In the genomic region with DNA sequence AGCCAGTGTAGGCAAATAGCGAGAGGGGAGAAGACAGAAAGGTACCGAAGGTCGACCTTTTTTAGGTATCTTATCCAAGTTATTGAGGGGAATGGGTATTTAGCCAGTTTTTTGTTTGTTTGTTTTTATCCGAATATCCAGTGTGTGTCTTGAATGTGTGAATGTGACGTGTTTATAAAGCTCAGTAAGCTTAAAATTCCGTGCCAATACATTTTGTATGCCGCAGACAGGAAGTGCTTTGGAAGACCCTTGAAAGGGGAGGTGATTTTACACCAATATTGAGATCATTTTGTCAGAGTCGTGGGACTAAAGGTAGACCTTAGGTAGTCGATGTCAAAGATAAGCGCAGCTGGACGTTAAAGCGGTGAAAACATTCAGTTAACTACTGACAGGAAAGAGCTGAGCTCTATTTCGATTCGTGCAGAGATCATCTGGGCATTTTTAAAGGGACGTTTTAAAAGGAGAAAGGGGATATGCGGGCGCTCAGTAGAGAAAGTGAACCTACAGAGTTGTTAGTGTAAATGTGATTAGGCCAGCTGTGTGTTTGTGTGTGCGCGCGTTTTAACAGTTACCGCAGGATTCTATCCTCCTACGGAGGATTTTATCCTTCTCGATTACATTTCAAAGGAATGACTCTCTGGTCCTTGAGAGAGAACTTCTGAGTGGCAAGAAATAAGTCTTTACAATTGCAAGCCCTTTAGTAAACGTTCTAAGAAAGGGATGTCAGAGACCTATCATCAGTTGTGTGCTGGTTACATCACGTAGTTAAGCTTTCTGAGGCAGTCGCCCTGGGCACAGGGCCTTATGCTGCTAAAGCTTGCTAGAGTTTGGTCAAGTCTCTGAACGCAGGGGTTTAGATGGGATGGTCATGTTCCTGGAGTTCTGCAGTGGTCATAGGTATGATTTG, we compare ENCODE assay signal across 8 cellular contexts. TPM values are rescaled to one million over a fixed set of nuclear protein-coding genes. Genes with fewer than 3 reads are reported as not detected.
DNase-seq lines count a peak whose midpoint lies in the region; ATAC-seq, FAIRE-seq and TF ChIP-seq lines count a peak whose summit lies in the region.

No MANE protein-coding gene starts in this region.

- H3K27ac ChIP-seq in CD8-positive, alpha-beta memory T cell (ENCODE audit: low read depth, low read length): peak overlapping the region; percentile 76
- H3K27ac ChIP-seq in OCI-LY7 (ENCODE audit: low read depth, low read length, poor library complexity, severe bottlenecking): peak overlapping the region; percentile 17
- peak overlapping the region; percentile 88 for H3K27ac ChIP-seq in endothelial cell of umbilical vein (ENCODE audit: insufficient read depth, low read depth, low read length)
- H3K27ac ChIP-seq in muscle layer of duodenum (ENCODE audit: low read length): peak overlapping the region; percentile 83

- H4K20me1 ChIP-seq in OCI-LY7 (ENCODE audit: insufficient read depth, low read length) (peaks cover 25% of the 10 kb centered on the region), endothelial cell of umbilical vein (replicated peaks; ENCODE audit: control insufficient read depth, extremely low read depth, insufficient read depth, low read length) (no peaks in the 10 kb centered on the region)

- ATAC-seq in GM19463 (IDR thresholded peaks at IDR 0.05; ENCODE audit: unreplicated experiment) (no peak), GM21447 (IDR thresholded peaks at IDR 0.05; ENCODE audit: unreplicated experiment) (no peak)

- no peaks in the 10 kb centered on the region for H3K9me2 ChIP-seq in OCI-LY7 (ENCODE audit: insufficient read depth, low read length)

- no peaks in the 10 kb centered on the region for H3K9me3 ChIP-seq in CD8-positive, alpha-beta memory T cell (ENCODE audit: low read length)
- H3K9me3 ChIP-seq in OCI-LY7 (ENCODE audit: low read length) (no peaks in the 10 kb centered on the region), endothelial cell of umbilical vein (replicated peaks; ENCODE audit: control insufficient read depth, insufficient read depth, low read length) (no peaks in the 10 kb centered on the region), muscle layer of duodenum (ENCODE audit: control insufficient read depth in 1 of 2, low read length in 2 of 2) (no peaks in the 10 kb centered on the region)

- peak; percentile 9 for TF ChIP-seq POLR2A in endothelial cell of umbilical vein (IDR thresholded peaks at IDR 0.05; ENCODE audit: low read depth, low read length)

- CTCF ChIA-PET in CD8-positive, alpha-beta memory T cell (lab: Charles Lee): interaction anchor here (0.9 to 1.2 kb wide), 2 partner anchors 42 to 78 kb away, joined by 3 to 9 read pairs; partner anchors contain the start of gene RNF146
- CTCF ChIA-PET in OCI-LY7 (lab: Charles Lee; ENCODE audit: unreplicated experiment): no interaction called here
- CTCF ChIA-PET in endothelial cell of umbilical vein (lab: Charles Lee): interaction anchor here (0.8 to 1.6 kb wide), 9 partner anchors 13 to 195 kb away, joined by 3 to 6 read pairs (median 4); partner anchors contain the start of gene RNF146

- H3K27ac Mint-ChIP-seq in CD8-positive, alpha-beta memory T cell: no peak overlapping the region

- dilution Hi-C loops in endothelial cell of umbilical vein (cut with MboI; ENCODE audit: extremely low pct_ligation_motif_present, low sequenced_read_pairs): no loop called here

- BruUV-seq in OCI-LY7 (replicated peaks; lab: Mats Ljungman, UMichigan) (TSS peak; percentile 93), endothelial cell of umbilical vein (replicated peaks; lab: Mats Ljungman, UMichigan) (TSS peak; percentile 85)

- H3K4me2 ChIP-seq in OCI-LY7 (ENCODE audit: low read length) (peak overlapping the region; percentile 98), endothelial cell of umbilical vein (ENCODE audit: insufficient read depth, low read length) (peak overlapping the region; percentile 95)

- no peaks in the 10 kb centered on the region for H3K9me1 ChIP-seq in endothelial cell of umbilical vein (replicated peaks; ENCODE audit: control insufficient read depth, extremely low read depth, insufficient read depth, low read length)

- peaks cover 2 to 7% (median 6%) of the 10 kb centered on the region in 3 donors for H3K36me3 Mint-ChIP-seq in CD8-positive, alpha-beta memory T cell

- H3K4me1 ChIP-seq in CD8-positive, alpha-beta memory T cell (ENCODE audit: insufficient read depth, low read length): peaks cover 37% of the 10 kb centered on the region
- H3K4me1 ChIP-seq in OCI-LY7 (ENCODE audit: insufficient read depth, low read length, poor library complexity, severe bottlenecking): peaks cover 20% of the 10 kb centered on the region
- peaks cover 20% of the 10 kb centered on the region for H3K4me1 ChIP-seq in endothelial cell of umbilical vein (ENCODE audit: control insufficient read depth, extremely low read depth, insufficient read depth, low read length)
- H3K4me1 ChIP-seq in muscle layer of duodenum (ENCODE audit: control insufficient read depth in 1 of 2, insufficient read depth in 2 of 2, low read length in 2 of 2): peaks cover 8 to 27% of the 10 kb centered on the region in 2 donors

- FAIRE-seq in endothelial cell of umbilical vein (lab: Jason Lieb, UNC): peak; percentile 52

- no peak overlapping the region for H3K4me3 Mint-ChIP-seq in CD8-positive, alpha-beta memory T cell

- peaks cover 0 to 1% of the 10 kb centered on the region in 2 donors for H3K27me3 Mint-ChIP-seq in CD8-positive, alpha-beta memory T cell

- peaks cover 0 to 2% (median 0%) of the 10 kb centered on the region in 5 donors for H3K9me3 Mint-ChIP-seq in CD8-positive, alpha-beta memory T cell

- peak overlapping the region; percentile 54 for H3K4me3 ChIP-seq in CD8-positive, alpha-beta memory T cell (ENCODE audit: low read length)
- peak overlapping the region; percentile 95 for H3K4me3 ChIP-seq in H7 (ENCODE audit: insufficient read depth, low read depth, low read length)
- peak overlapping the region; percentile 76 for H3K4me3 ChIP-seq in OCI-LY7 (ENCODE audit: low read depth, low read length, poor library complexity, severe bottlenecking)
- peak overlapping the region; percentile 48 to 94 (median 86) for H3K4me3 ChIP-seq in endothelial cell of umbilical vein (replicated peaks in 1 of 3; ENCODE audit: insufficient read depth in 1 of 3, low read depth in 1 of 3, low read length in 3 of 3)
- H3K4me3 ChIP-seq in muscle layer of duodenum (ENCODE audit: low read depth in 1 of 2, low read length in 2 of 2): peak overlapping the region; percentile 80 to 92

- peak in 1 of 5 donors; percentile 4 for DNase-seq in CD8-positive, alpha-beta memory T cell
- DNase-seq in H7 (peak; percentile 11), OCI-LY7 (ENCODE audit: low spot score) (peak; percentile 24), endothelial cell of umbilical vein (ENCODE audit: low read depth, low spot score) (peak; percentile 68), NCI-H1930 (lab: John Stamatoyannopoulos, UW) (no peak)

- POLR2A ChIA-PET in CD8-positive, alpha-beta memory T cell (lab: Charles Lee): no interaction called here
- POLR2A ChIA-PET in OCI-LY7 (lab: Charles Lee): interaction anchor here (0.6 to 1.6 kb wide), 6 partner anchors 9 to 78 kb away, joined by 3 to 10 read pairs (median 4); partner anchors contain the start of gene RNF146
- POLR2A ChIA-PET in endothelial cell of umbilical vein (lab: Charles Lee): no interaction called here

- peaks cover 4 to 7% (median 6%) of the 10 kb centered on the region in 3 donors for H3K4me1 Mint-ChIP-seq in CD8-positive, alpha-beta memory T cell

- TF ChIP-seq CTCF in OCI-LY7 (conservative IDR thresholded peaks at IDR 0.05; ENCODE audit: low read length) (no peak), endothelial cell of umbilical vein (IDR thresholded peaks at IDR 0.05; ENCODE audit: extremely low read depth in 1 of 2, insufficient read depth in 1 of 2, low read depth in 1 of 2, low read length in 2 of 2) (no peak)

- H3K79me2 ChIP-seq in OCI-LY7 (ENCODE audit: insufficient read depth, low read depth, low read length): peaks cover 35% of the 10 kb centered on the region; the same call in 1 of the 2 replicates
- peaks cover 35% of the 10 kb centered on the region for H3K79me2 ChIP-seq in endothelial cell of umbilical vein (ENCODE audit: control insufficient read depth, insufficient read depth, low read length)

- H2AFZ ChIP-seq in OCI-LY7 (ENCODE audit: low read length) (peak overlapping the region; percentile 96), endothelial cell of umbilical vein (ENCODE audit: low read depth, low read length) (peak overlapping the region; percentile 96)

- intact Hi-C loops in OCI-LY7 (cut with micrococcal nuclease; ENCODE audit: unreplicated experiment): loop anchor here (2.0 to 10.0 kb wide), 3 partner anchors 42 to 1549 kb away; partner anchors contain the start of genes NCOA7 and RNF146
- intact Hi-C loops in endothelial cell of umbilical vein (cut with micrococcal nuclease): loop anchor here (1.0 to 2.0 kb wide), 3 partner anchors 42 to 77 kb away; partner anchors contain the start of gene RNF146

- peak overlapping the region; percentile 92 for H3K9ac ChIP-seq in endothelial cell of umbilical vein (replicated peaks; ENCODE audit: extremely low read depth, insufficient read depth, low read length)

- no peaks in the 10 kb centered on the region for H3K27me3 ChIP-seq in CD8-positive, alpha-beta memory T cell (ENCODE audit: insufficient read depth, low read length, poor library complexity, severe bottlenecking)
- H3K27me3 ChIP-seq in H7 (ENCODE audit: control insufficient read depth, insufficient read depth, low read length) (no peaks in the 10 kb centered on the region), endothelial cell of umbilical vein (ENCODE audit: control insufficient read depth in 2 of 2, insufficient read depth in 2 of 2, low read length in 2 of 2) (no peaks in the 10 kb centered on the region), muscle layer of duodenum (ENCODE audit: low read depth, low read length) (no peaks in the 10 kb centered on the region)

- H3K36me3 ChIP-seq in CD8-positive, alpha-beta memory T cell (ENCODE audit: insufficient read depth, low read length): no peaks in the 10 kb centered on the region
- H3K36me3 ChIP-seq in H7 (replicated peaks; ENCODE audit: control insufficient read depth, insufficient read depth, low read length): no peaks in the 10 kb centered on the region
- no peaks in the 10 kb centered on the region for H3K36me3 ChIP-seq in OCI-LY7 (ENCODE audit: insufficient read depth, low read length)
- H3K36me3 ChIP-seq in endothelial cell of umbilical vein (ENCODE audit: control insufficient read depth in 2 of 2, extremely low read depth in 1 of 2, insufficient read depth in 2 of 2, low read length in 2 of 2): no peaks in the 10 kb centered on the region
- no peaks in the 10 kb centered on the region for H3K36me3 ChIP-seq in muscle layer of duodenum (ENCODE audit: control insufficient read depth in 1 of 2, insufficient read depth in 2 of 2, low read length in 2 of 2)

RNA-seq across cellular contexts. Expression of gene ECHDC1, which starts 0.6 kb away (rescaled TPM):
- total RNA-seq in CD8-positive, alpha-beta memory T cell: 10 to 100 TPM; 65.0 to 66.3 TPM
- polyA plus RNA-seq in CD8-positive, alpha-beta memory T cell: 67.7 TPM
- total RNA-seq in H7 (2014; rRNA removed; shearing (Covaris generic)): 48.8 and 55.5 TPM in 2 replicates
- 18.6 and 20.1 TPM in 2 replicates for total RNA-seq in OCI-LY7 (2014; rRNA removed; shearing (Covaris generic))
- total RNA-seq in OCI-LY7 (2022) (37.1 and 41.9 TPM in 2 replicates), endothelial cell of umbilical vein (36.7 and 36.8 TPM in 2 replicates)
- 5.1 and 8.1 TPM in 2 replicates for polyA plus RNA-seq in endothelial cell of umbilical vein
- 17.2 and 18.6 TPM in 2 replicates for polyA plus RNA-seq in endothelial cell of umbilical vein (2011; cell fraction: cytosol; rRNA removed)
- 14.6 and 19.4 TPM in 2 replicates for polyA plus RNA-seq in endothelial cell of umbilical vein (2011; cell fraction: nucleus; rRNA removed)
- polyA plus RNA-seq in endothelial cell of umbilical vein (2012): 29.9 and 48.7 TPM in 2 replicates
- 7.2 and 15.2 TPM in 2 replicates for polyA minus RNA-seq in endothelial cell of umbilical vein
- 27.7 TPM for polyA minus RNA-seq in endothelial cell of umbilical vein (2011; cell fraction: cytosol; rRNA and poly(A)+ RNA removed)
- 25.1 and 33.0 TPM in 2 replicates for polyA minus RNA-seq in endothelial cell of umbilical vein (2011; cell fraction: nucleus; rRNA and poly(A)+ RNA removed)

Comparison
In these comparisons a context has a peak if more than half of its experiments do, and no peak if none do; other contexts are left out.
1. DNase-seq: peak in H7 (single experiment), OCI-LY7 (single experiment) and endothelial cell of umbilical vein (single experiment); none in NCI-H1930 (0 of 2).
2. H3K27ac ChIP-seq: peak in every context shown above with its lines; median percentile 88 in endothelial cell of umbilical vein; 83 in muscle layer of duodenum; 76 in CD8-positive, alpha-beta memory T cell; 17 in OCI-LY7.
3. Peak in every context shown above with its lines, with median percentiles within 50 percentile points of each other: H3K4me3 ChIP-seq.